In the genomic region with DNA sequence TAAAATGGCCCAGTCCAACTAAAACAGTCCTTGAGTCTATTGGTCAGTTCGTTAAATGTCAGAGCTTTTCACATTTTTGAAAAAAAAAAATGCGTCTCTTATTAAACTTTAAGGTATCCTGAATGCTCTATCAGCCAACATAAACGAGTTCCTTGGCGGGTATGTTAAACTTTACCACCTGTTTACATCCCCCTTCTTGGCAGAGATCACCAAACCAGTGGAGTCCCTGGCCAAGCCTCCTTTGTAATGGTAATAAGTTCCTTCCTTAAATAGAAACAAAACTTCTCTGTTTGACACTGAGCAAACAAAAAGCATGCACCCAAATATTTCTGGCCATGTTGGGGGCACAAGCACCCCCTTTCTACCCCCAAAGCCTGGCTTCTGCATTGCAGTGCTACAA, we compare ENCODE assay signal across 23 cellular contexts. TPM values are rescaled to one million over a fixed set of nuclear protein-coding genes. Genes with fewer than 3 reads are reported as not detected.
DNase-seq lines count a peak whose midpoint lies in the region; ATAC-seq and TF ChIP-seq lines count a peak whose summit lies in the region.
"Had no signal": no experiment of that assay in that cellular context is flagged by ENCODE, and none has a peak within 500 bp of the region (broad histone marks: within the 10 kb centered on the region; RNA-seq: fewer than 3 reads in every experiment).

No MANE protein-coding gene starts in this region.

- H3K4me3 ChIP-seq in CD8-positive, alpha-beta T cell (ENCODE audit: low read depth, low read length) = no peak overlapping the region
- no peak overlapping the region for H3K4me3 ChIP-seq in trophoblast cell (ENCODE audit: low read depth, low read length)
- H3K4me3 ChIP-seq: SK-N-MC had no signal

- H3K79me2 ChIP-seq in trophoblast cell (ENCODE audit: control insufficient read depth, insufficient read depth, low read length, poor library complexity) = peaks cover 23% of the 10 kb centered on the region

- peaks cover 27% of the 10 kb centered on the region for H3K79me1 ChIP-seq in trophoblast cell (ENCODE audit: low read length)

- CTCF ChIA-PET in CD8-positive, alpha-beta T cell (lab: Charles Lee) = no interaction called here

- H3K36me3 Mint-ChIP-seq in CD8-positive, alpha-beta T cell = no peaks in the 10 kb centered on the region
- no peaks in the 10 kb centered on the region for H3K36me3 Mint-ChIP-seq in IgD-negative memory B cell

- H4K12ac ChIP-seq in trophoblast cell (ENCODE audit: low read depth, low read length) = no peak overlapping the region

- no peak for DNase-seq in CD8-positive, alpha-beta T cell
- DNase-seq in globus pallidus (ENCODE audit: low spot score) = peak; percentile 12
- DNase-seq in trophoblast cell = no peak
- DNase-seq in NCI-H146 (lab: John Stamatoyannopoulos, UW) = no peak
- no peak for DNase-seq in HUDEP-2 (lab: John Stamatoyannopoulos, UW; ENCODE audit: unreplicated experiment in 76 of 76)
- DNase-seq: activated CD4-positive, alpha-beta T cell treated with anti-CD3 and anti-CD28 coated beads for 4 hours; activated naive CD4-positive, alpha-beta T cell; aorta; COR-L47; dermis blood vessel endothelial cell; GF-D8; HCEC 1CT; NCI-H187 treated with DMSO at 0.1 percent for 48 hours; NCI-H446 treated with DMSO at 0.1 percent for 48 hours; OCI-M1; T1000 had no signal

- TF ChIP-seq CTCF in CD8-positive, alpha-beta T cell (IDR thresholded peaks at IDR 0.05) = no peak

- H3K4ac ChIP-seq in trophoblast cell (ENCODE audit: low read depth, low read length) = no peak overlapping the region

- no peak overlapping the region for H3K23ac ChIP-seq in trophoblast cell (ENCODE audit: low read length)

- no peak overlapping the region for H3K9ac ChIP-seq in trophoblast cell (ENCODE audit: low read length)

- POLR2A ChIA-PET in CD8-positive, alpha-beta T cell (lab: Charles Lee) = no interaction called here

- peaks cover 52% of the 10 kb centered on the region for H3K27me3 Mint-ChIP-seq in CD8-positive, alpha-beta T cell (ENCODE audit: low read depth)
- peaks cover 45% of the 10 kb centered on the region for H3K27me3 Mint-ChIP-seq in IgD-negative memory B cell

- H2BK120ac ChIP-seq in trophoblast cell (ENCODE audit: insufficient read depth, low read length, poor library complexity) = no peak overlapping the region

- peaks cover 6% of the 10 kb centered on the region for H3K4me1 ChIP-seq in CD8-positive, alpha-beta T cell (ENCODE audit: insufficient read depth, low read length)
- peaks cover 20 to 29% of the 10 kb centered on the region in 2 experiments for H3K4me1 ChIP-seq in trophoblast cell (ENCODE audit: control insufficient read depth in 1 of 2, insufficient read depth in 2 of 2, low read length in 2 of 2)

- H3K27me3 ChIP-seq in CD8-positive, alpha-beta T cell (ENCODE audit: insufficient read depth, low read length) = peaks cover 8% of the 10 kb centered on the region
- no peaks in the 10 kb centered on the region for H3K27me3 ChIP-seq in trophoblast cell (ENCODE audit: insufficient read depth, low read length)

- H3K36me3 ChIP-seq in CD8-positive, alpha-beta T cell (ENCODE audit: insufficient read depth, low read length) = no peaks in the 10 kb centered on the region
- H3K36me3 ChIP-seq in trophoblast cell (ENCODE audit: control insufficient read depth in 1 of 2, insufficient read depth in 2 of 2, low read length in 2 of 2) = no peaks in the 10 kb centered on the region
- H3K36me3 ChIP-seq: esophagus muscularis mucosa had no signal

- no peak overlapping the region for H3K27ac ChIP-seq in CD8-positive, alpha-beta T cell (ENCODE audit: low read depth, low read length)
- H3K27ac ChIP-seq in trophoblast cell (ENCODE audit: low read depth, low read length) = no peak overlapping the region
- H3K27ac ChIP-seq: psoas muscle, SK-N-MC had no signal

- no peak overlapping the region for H3K18ac ChIP-seq in trophoblast cell (ENCODE audit: low read length)

- no peaks in the 10 kb centered on the region for H3K9me3 Mint-ChIP-seq in CD8-positive, alpha-beta T cell
- peaks cover 0 to 3% (median 0%) of the 10 kb centered on the region in 3 donors for H3K9me3 Mint-ChIP-seq in IgD-negative memory B cell
- H3K9me3 Mint-ChIP-seq: stimulated activated naive CD8-positive, alpha-beta T cell treated with anti-CD3 and anti-CD28 coated beads, Interleukin-15, amount 100 ng/mL, for 72 hours had no signal

- no CpG with 5 or more reads among the region's 4 CpGs for whole genome bisulfite sequencing in trophoblast cell (ENCODE audit: extremely low coverage, insufficient coverage, insufficient read length)

- H3K27ac Mint-ChIP-seq in CD8-positive, alpha-beta T cell = no peak overlapping the region
- H3K27ac Mint-ChIP-seq in IgD-negative memory B cell = no peak overlapping the region
- H3K27ac Mint-ChIP-seq: stimulated activated naive CD8-positive, alpha-beta T cell treated with anti-CD3 and anti-CD28 coated beads, Interleukin-15, amount 100 ng/mL, for 72 hours had no signal

- no peak overlapping the region for H2BK5ac ChIP-seq in trophoblast cell (ENCODE audit: low read depth, low read length, poor library complexity)

- intact Hi-C loops in CD8-positive, alpha-beta T cell (cut with DNase I, micrococcal nuclease) = no loop called here

- H3K14ac ChIP-seq in trophoblast cell (ENCODE audit: low read length) = no peak overlapping the region

- no peak for ATAC-seq in CD8-positive, alpha-beta T cell
- no peak for ATAC-seq in GM21619 (IDR thresholded peaks at IDR 0.05; ENCODE audit: unreplicated experiment)
- no peak for ATAC-seq in GM21381 (IDR thresholded peaks at IDR 0.05; ENCODE audit: unreplicated experiment)

- no peak overlapping the region for H4K8ac ChIP-seq in trophoblast cell (ENCODE audit: low read depth, low read length)

- H3K4me2 ChIP-seq in trophoblast cell (ENCODE audit: low read length) = peak overlapping the region; percentile 92

- H2BK12ac ChIP-seq in trophoblast cell (ENCODE audit: low read length) = no peak overlapping the region

- H2AK5ac ChIP-seq in trophoblast cell (ENCODE audit: low read length) = no peak overlapping the region

- peaks cover 14% of the 10 kb centered on the region for H3K4me1 Mint-ChIP-seq in CD8-positive, alpha-beta T cell (ENCODE audit: low read depth)
- peaks cover 0 to 7% (median 4%) of the 10 kb centered on the region in 3 donors for H3K4me1 Mint-ChIP-seq in IgD-negative memory B cell

- no peaks in the 10 kb centered on the region for H3K9me3 ChIP-seq in CD8-positive, alpha-beta T cell (ENCODE audit: low read length)
- peaks cover 6% of the 10 kb centered on the region for H3K9me3 ChIP-seq in trophoblast cell (ENCODE audit: insufficient read depth, low read depth, low read length)
- H3K9me3 ChIP-seq: esophagus muscularis mucosa, psoas muscle had no signal

- H3K4me3 Mint-ChIP-seq in CD8-positive, alpha-beta T cell = peak overlapping the region; percentile 16
- peak overlapping the region in 3 of 4 donors; percentile 29 to 67 (median 63) for H3K4me3 Mint-ChIP-seq in IgD-negative memory B cell

- no peak overlapping the region for H4K91ac ChIP-seq in trophoblast cell (ENCODE audit: low read depth, low read length)

- no peak overlapping the region for H2AFZ ChIP-seq in trophoblast cell (ENCODE audit: insufficient read depth, low read length, poor library complexity)

RNA-seq across cellular contexts. Expression of gene TRIL, which starts 3.2 kb away (rescaled TPM):
- not detected for total RNA-seq in CD8-positive, alpha-beta T cell
- not detected for polyA plus RNA-seq in IgD-negative memory B cell
- 24.9 and 29.2 TPM in 2 replicates for polyA plus RNA-seq in trophoblast cell (2013)
